8 cellular contexts compared by ENCODE assay signal in the genomic region with DNA sequence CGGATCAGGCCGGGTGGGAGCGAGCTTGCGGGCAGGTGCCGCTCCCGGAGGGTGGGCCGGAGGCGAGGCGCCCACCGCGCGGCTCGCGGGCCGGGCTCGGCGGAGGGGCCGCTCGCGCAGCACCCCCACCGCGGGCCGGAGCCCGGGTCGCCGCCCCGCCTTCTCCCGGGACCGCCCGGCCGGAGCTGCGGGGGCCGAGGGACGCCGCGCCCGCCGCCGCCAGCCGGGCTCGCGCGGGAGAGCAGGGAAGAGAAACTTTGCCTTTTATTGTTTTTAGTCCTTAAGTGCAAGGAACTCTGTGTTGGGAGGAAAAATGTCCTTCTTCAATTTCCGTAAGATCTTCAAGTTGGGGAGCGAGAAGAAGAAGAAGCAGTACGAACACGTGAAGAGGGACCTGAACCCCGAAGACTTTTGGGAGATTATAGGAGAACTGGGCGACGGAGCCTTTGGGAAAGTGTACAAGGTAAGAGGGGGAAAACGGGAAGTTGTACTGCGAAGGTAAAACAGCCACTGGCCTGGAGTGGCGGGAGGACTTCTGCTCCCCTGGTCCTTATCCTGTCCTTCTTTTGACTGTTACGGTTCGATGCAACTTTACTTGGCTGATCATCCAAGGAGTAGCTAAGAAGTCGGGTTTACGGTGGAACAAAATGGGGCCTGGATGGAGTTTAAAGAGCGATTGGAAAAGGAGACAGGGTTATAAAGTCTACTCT. TPM values are rescaled to one million over a fixed set of nuclear protein-coding genes. Genes with fewer than 3 reads are reported as not detected.
A peak's percentile ranks its signal among the peaks of the same experiment; 100 is the strongest.
DNase-seq lines count a peak whose midpoint lies in the region; ATAC-seq, FAIRE-seq and TF ChIP-seq lines count a peak whose summit lies in the region.

No MANE protein-coding gene starts in this region.

- DNase-seq in Daoy (ENCODE audit: low read depth) (peak; percentile 25), SJSA1 (ENCODE audit: low read depth in 1 of 2, low spot score in 2 of 2) (peak in 1 of 2 experiments; percentile 45), colonic mucosa (peak; percentile 50), HepG2 (ENCODE audit: low spot score) (no peak), substantia nigra (lab: John Stamatoyannopoulos, UW) (peak in 13 of 49 donors; percentile 7 to 77 (median 42)), KG1 (lab: John Stamatoyannopoulos, UW) (no peak)

- BruUV-seq in HepG2 (replicated peaks; lab: Mats Ljungman, UMichigan), result no TSS peak

- H4K20me1 ChIP-seq in HepG2 (ENCODE audit: insufficient read depth, low read length), result peaks cover 21% of the 10 kb centered on the region; the same call in 1 of the 2 replicates

- in situ Hi-C loops in HepG2 (cut with HindIII; ENCODE audit: extremely low pct_ligation_motif_present, low pct_unique_long_range_greater_than_20kb), result no loop called here

- H3K4me1 ChIP-seq in SJSA1 (replicated peaks) (peaks cover 21% of the 10 kb centered on the region), colonic mucosa (peaks cover 3% of the 10 kb centered on the region), HepG2 (ENCODE audit: insufficient read depth, low read length) (peaks cover 35% of the 10 kb centered on the region)

- no peak for FAIRE-seq in HepG2 (lab: Jason Lieb, UNC)

- CTCF ChIA-PET in HepG2 (lab: Yijun Ruan, JAX; ENCODE audit: low intra/inter-chr PET ratio, low total read pairs), result no interaction called here

- no peak for TF ChIP-seq POLR2A in HepG2 (IDR thresholded peaks at IDR 0.05; ENCODE audit: insufficient read depth in 1 of 2, low read depth in 2 of 2, low read length in 2 of 2)

- peak overlapping the region; percentile 100 for H3K4me3 ChIP-seq in SJSA1
- H3K4me3 ChIP-seq in colonic mucosa, result peak overlapping the region; percentile 77
- H3K4me3 ChIP-seq in HepG2 (replicated peaks in 1 of 3; ENCODE audit: insufficient read depth in 1 of 3, low read depth in 2 of 3, low read length in 3 of 3), result peak overlapping the region; percentile 83 to 93 (median 88)

- H3K79me2 ChIP-seq in HepG2 (ENCODE audit: insufficient read depth, low read length), result peaks cover 46% of the 10 kb centered on the region

- ATAC-seq in GM19395 (IDR thresholded peaks at IDR 0.05; ENCODE audit: unreplicated experiment) (peak; percentile 44), HG03432 (IDR thresholded peaks at IDR 0.05; ENCODE audit: unreplicated experiment) (peak; percentile 54), HepG2 (peak; percentile 63)

- H3K36me3 ChIP-seq in SJSA1, result peaks cover 14% of the 10 kb centered on the region
- no peaks in the 10 kb centered on the region for H3K36me3 ChIP-seq in colonic mucosa
- H3K36me3 ChIP-seq in HepG2 (replicated peaks in 1 of 2; ENCODE audit: control insufficient read depth in 1 of 2, insufficient read depth in 2 of 2, low read length in 2 of 2), result no peaks in the 10 kb centered on the region

- TF ChIP-seq EP300 in HepG2 (IDR thresholded peaks at IDR 0.05; ENCODE audit: low read depth in 2 of 2, low read length in 2 of 2) (no peak), HepG2 (CRISPR knock-in tag; IDR thresholded peaks at IDR 0.05; ENCODE audit: borderline replicate concordance) (no peak)

- H3K4me2 ChIP-seq in HepG2 (ENCODE audit: low read depth, low read length), result peak overlapping the region; percentile 73

- H3K27ac ChIP-seq in SJSA1 (peak overlapping the region; percentile 88), colonic mucosa (peak overlapping the region; percentile 90), HepG2 (ENCODE audit: extremely low read length, insufficient read depth, low read length) (peak overlapping the region; percentile 85), substantia nigra (ENCODE audit: low read depth, low read length, poor library complexity, severe bottlenecking) (peak overlapping the region; percentile 85)

- H3K9ac ChIP-seq in colonic mucosa (ENCODE audit: low read depth in 2 of 2, low read length in 2 of 2) (peak overlapping the region; percentile 99), HepG2 (ENCODE audit: insufficient read depth, low read depth, low read length) (peak overlapping the region; percentile 91)

- no peak for TF ChIP-seq CTCF in colonic mucosa (IDR thresholded peaks at IDR 0.05)
- TF ChIP-seq CTCF in HepG2 (CRISPR knock-in tag; IDR thresholded peaks at IDR 0.05), result no peak

- H3K27me3 ChIP-seq in SJSA1 (replicated peaks), result no peaks in the 10 kb centered on the region
- H3K27me3 ChIP-seq in colonic mucosa, result no peaks in the 10 kb centered on the region
- peaks cover 0 to 3% of the 10 kb centered on the region in 2 experiments; a peak in 1 of 5 replicates for H3K27me3 ChIP-seq in HepG2 (ENCODE audit: control insufficient read depth in 1 of 2, insufficient read depth in 2 of 2, low read length in 2 of 2)

- under 1% methylated on average over 32 of the region's 58 CpGs for WGBS in HepG2 (ENCODE audit: low lambda C conversion rate)

- H3K9me3 ChIP-seq in SJSA1 (replicated peaks) (peaks cover 3% of the 10 kb centered on the region; the same call in 1 of the 2 replicates), colonic mucosa (no peaks in the 10 kb centered on the region), HepG2 (ENCODE audit: low read length) (no peaks in the 10 kb centered on the region)

- intact Hi-C loops in colonic mucosa (cut with DNase I) (loop anchor here (5.0 kb wide), 1 partner anchor 150 kb away; no protein-coding TSS in a partner anchor), HepG2 (cut with micrococcal nuclease; ENCODE audit: unreplicated experiment) (loop anchor here (1.0 to 5.0 kb wide), 3 partner anchors 49 to 155 kb away; partner anchors contain the start of genes SFR1 and STN1)

- POLR2A ChIA-PET in HepG2 (lab: Yijun Ruan, JAX), result interaction anchor here (1.3 kb wide), 1 partner anchor 154 kb away, joined by 4 read pairs; the partner anchor contains the start of gene SFR1

- no peak for TF ChIP-seq RAD21 in HepG2 (CRISPR knock-in tag; IDR thresholded peaks at IDR 0.05)

- peak overlapping the region; percentile 88 for H2AFZ ChIP-seq in HepG2 (ENCODE audit: low read length)

TF ChIP-seq in HepG2, 621 proteins besides CTCF, POLR2A, EP300 and RAD21 (continues in another document):
- no peak for TF ChIP-seq FOSL1 (CRISPR knock-in tag; IDR thresholded peaks at IDR 0.05; ENCODE audit: borderline replicate concordance)
- no peak for TF ChIP-seq FOXA3 (CRISPR knock-in tag; IDR thresholded peaks at IDR 0.05)
- peak; percentile 13 for TF ChIP-seq ASH2L (IDR thresholded peaks at IDR 0.05; ENCODE audit: insufficient read length, low read depth, low read length)
- TF ChIP-seq NFE2 (CRISPR knock-in tag; IDR thresholded peaks at IDR 0.05), result no peak

RNA-seq across cellular contexts. Expression of gene SLK, which starts 0.6 kb away (rescaled TPM):
- 26.9 and 30.6 TPM in 2 replicates for total RNA-seq in Daoy (2014; rRNA removed; shearing (Covaris generic))
- total RNA-seq in SJSA1 (2014; rRNA removed; shearing (Covaris generic)), result 35.5 and 47.6 TPM in 2 replicates
- total RNA-seq in colonic mucosa (10 to 100 TPM; 35.5 to 51.6 TPM), HepG2 (2016; rRNA removed; fragmentation: Illumina TruSeq; extraction: Trizol) (22.8 and 35.0 TPM in 2 replicates)
- total RNA-seq in HepG2 (2016; cell fraction: cytosol; rRNA removed; fragmentation: Illumina TruSeq; extraction: Trizol; ENCODE audit: low read depth), result 8.1 and 9.1 TPM in 2 replicates
- total RNA-seq in HepG2 (2016; cell fraction: insoluble cytoplasmic fraction; rRNA removed; fragmentation: Illumina TruSeq; extraction: Trizol), result 21.6 and 34.9 TPM in 2 replicates
- 6.4 and 7.4 TPM in 2 replicates for total RNA-seq in HepG2 (2016; cell fraction: membrane; rRNA removed; fragmentation: Illumina TruSeq; extraction: Trizol)
- 17.5 and 20.8 TPM in 2 replicates for total RNA-seq in HepG2 (2016; cell fraction: nucleus; rRNA removed; fragmentation: Illumina TruSeq; extraction: Trizol)
- 3.4 and 3.7 TPM in 2 replicates for polyA plus RNA-seq in HepG2 (2011; rRNA removed)
- polyA plus RNA-seq in HepG2 (2011; cell fraction: cytosol; rRNA removed), result 1.5 and 2.6 TPM in 2 replicates
- 2.7 and 3.1 TPM in 2 replicates for polyA plus RNA-seq in HepG2 (2011; cell fraction: nucleus; rRNA removed)
- 10.9 and 14.4 TPM in 2 replicates for polyA plus RNA-seq in HepG2 (2012)
- 0.28 and 0.47 TPM in 2 replicates for polyA plus RNA-seq in HepG2 (2016; cell fraction: cytosol; fragmentation: Illumina TruSeq; extraction: Trizol; ENCODE audit: low read depth)
- 19.7 and 21.4 TPM in 2 replicates for polyA plus RNA-seq in HepG2 (2016; cell fraction: insoluble cytoplasmic fraction; fragmentation: Illumina TruSeq; extraction: Trizol; ENCODE audit: low read depth)
- 1.7 and 2.0 TPM in 2 replicates for polyA plus RNA-seq in HepG2 (2016; cell fraction: membrane; fragmentation: Illumina TruSeq; extraction: Trizol; ENCODE audit: low read depth)
- 12.7 and 13.6 TPM in 2 replicates for polyA plus RNA-seq in HepG2 (2016; cell fraction: nucleus; fragmentation: Illumina TruSeq; extraction: Trizol; ENCODE audit: insufficient read depth, low read depth)
- 2.8 and 10.1 TPM in 2 replicates for polyA minus RNA-seq in HepG2 (2011; rRNA and poly(A)+ RNA removed; ENCODE audit: low replicate concordance)
- 10.0 and 12.9 TPM in 2 replicates for polyA minus RNA-seq in HepG2 (2011; cell fraction: cytosol; rRNA and poly(A)+ RNA removed)
- 17.9 and 21.1 TPM in 2 replicates for polyA minus RNA-seq in HepG2 (2011; cell fraction: nucleus; rRNA and poly(A)+ RNA removed)

RNA-seq across cellular contexts. Expression of gene STN1, which starts 49.6 kb away (rescaled TPM):
- 13.4 and 16.0 TPM in 2 replicates for total RNA-seq in Daoy (2014; rRNA removed; shearing (Covaris generic))
- total RNA-seq in SJSA1 (2014; rRNA removed; shearing (Covaris generic)), result 26.9 and 27.4 TPM in 2 replicates
- 10 to 100 TPM; 16.6 to 18.3 TPM for total RNA-seq in colonic mucosa
- total RNA-seq in HepG2 (2016; rRNA removed; fragmentation: Illumina TruSeq; extraction: Trizol), result 22.7 and 27.7 TPM in 2 replicates
- total RNA-seq in HepG2 (2016; cell fraction: cytosol; rRNA removed; fragmentation: Illumina TruSeq; extraction: Trizol; ENCODE audit: low read depth), result 24.8 and 40.6 TPM in 2 replicates
- 23.6 and 24.6 TPM in 2 replicates for total RNA-seq in HepG2 (2016; cell fraction: insoluble cytoplasmic fraction; rRNA removed; fragmentation: Illumina TruSeq; extraction: Trizol)
- 43.8 and 49.6 TPM in 2 replicates for total RNA-seq in HepG2 (2016; cell fraction: membrane; rRNA removed; fragmentation: Illumina TruSeq; extraction: Trizol)
- total RNA-seq in HepG2 (2016; cell fraction: nucleus; rRNA removed; fragmentation: Illumina TruSeq; extraction: Trizol), result 10.8 and 12.6 TPM in 2 replicates
- polyA plus RNA-seq in HepG2 (2011; rRNA removed), result 17.6 and 19.9 TPM in 2 replicates
- polyA plus RNA-seq in HepG2 (2011; cell fraction: cytosol; rRNA removed), result 15.3 and 18.7 TPM in 2 replicates
- 7.9 and 9.7 TPM in 2 replicates for polyA plus RNA-seq in HepG2 (2011; cell fraction: nucleus; rRNA removed)
- 14.9 and 15.6 TPM in 2 replicates for polyA plus RNA-seq in HepG2 (2012)
- polyA plus RNA-seq in HepG2 (2016; cell fraction: cytosol; fragmentation: Illumina TruSeq; extraction: Trizol; ENCODE audit: low read depth), result 29.4 and 42.1 TPM in 2 replicates
- 21.3 and 22.4 TPM in 2 replicates for polyA plus RNA-seq in HepG2 (2016; cell fraction: insoluble cytoplasmic fraction; fragmentation: Illumina TruSeq; extraction: Trizol; ENCODE audit: low read depth)
- 32.1 and 40.0 TPM in 2 replicates for polyA plus RNA-seq in HepG2 (2016; cell fraction: membrane; fragmentation: Illumina TruSeq; extraction: Trizol; ENCODE audit: low read depth)
- polyA plus RNA-seq in HepG2 (2016; cell fraction: nucleus; fragmentation: Illumina TruSeq; extraction: Trizol; ENCODE audit: insufficient read depth, low read depth), result 10.7 and 14.3 TPM in 2 replicates
- 5.9 and 12.3 TPM in 2 replicates for polyA minus RNA-seq in HepG2 (2011; rRNA and poly(A)+ RNA removed; ENCODE audit: low replicate concordance)
- polyA minus RNA-seq in HepG2 (2011; cell fraction: cytosol; rRNA and poly(A)+ RNA removed), result 6.5 and 7.4 TPM in 2 replicates
- 9.8 and 14.5 TPM in 2 replicates for polyA minus RNA-seq in HepG2 (2011; cell fraction: nucleus; rRNA and poly(A)+ RNA removed)

Comparison
In these comparisons a context has a peak if more than half of its experiments do, and no peak if none do; other contexts are left out.
1. DNase-seq: peak in Daoy (single experiment) and colonic mucosa (single experiment); none in HepG2 (single experiment) and KG1 (single experiment).
2. Peak in every context shown above with its lines, with median percentiles within 50 percentile points of each other: ATAC-seq, H3K27ac ChIP-seq and H3K4me3 ChIP-seq.